ENCODE assay signal across 8 cellular contexts in genomic region chr10:132570771-132571564, GRCh38. TPM values are rescaled to one million over a fixed set of nuclear protein-coding genes. Genes with fewer than 3 reads are reported as not detected.
DNase-seq lines count a peak whose midpoint lies in the region; ATAC-seq and TF ChIP-seq lines count a peak whose summit lies in the region.

No MANE protein-coding gene starts in this region.

- H3K27ac ChIP-seq in aorta (ENCODE audit: low read depth in 1 of 2, low read length in 2 of 2), result no peak overlapping the region

- whole genome bisulfite sequencing in aorta, 2 donors, result 87 to 91% methylated on average over 25 of the region's 25 CpGs

- H3K4me1 Mint-ChIP-seq in chondrocyte (ENCODE audit: low read depth), result no peaks in the 10 kb centered on the region
- H3K4me1 Mint-ChIP-seq in activated T-helper 1 cell treated with anti-CD3 and anti-CD28 coated beads, Interleukin-12 subunit alpha, Interleukin-12 subunit beta, Interleukin-2, Interleukin-4 antibody, amounts not matched to agents 30 ng/mL and 10 ng/mL and 1 ng/mL, durations not matched to agents 14 hours and 24 hours and 36 hours (ENCODE audit: low read depth), result peaks cover 18% of the 10 kb centered on the region

- peaks cover 0 to 2% of the 10 kb centered on the region in 2 donors for H3K4me1 ChIP-seq in aorta (ENCODE audit: control insufficient read depth in 1 of 2, insufficient read depth in 2 of 2, low read length in 2 of 2)

- no peaks in the 10 kb centered on the region for H3K27me3 Mint-ChIP-seq in chondrocyte (ENCODE audit: low read depth)
- peaks cover 7% of the 10 kb centered on the region for H3K27me3 Mint-ChIP-seq in activated T-helper 1 cell treated with anti-CD3 and anti-CD28 coated beads, Interleukin-12 subunit alpha, Interleukin-12 subunit beta, Interleukin-2, Interleukin-4 antibody, amounts not matched to agents 30 ng/mL and 10 ng/mL and 1 ng/mL, durations not matched to agents 14 hours and 24 hours and 36 hours (ENCODE audit: insufficient read depth)

- H3K4me3 ChIP-seq in aorta (ENCODE audit: low read length in 2 of 2), result no peak overlapping the region

- TF ChIP-seq EP300 in Ishikawa (IDR thresholded peaks at IDR 0.05; ENCODE audit: borderline replicate concordance), result peak; percentile 65; the same call in 1 of the 2 replicates

- no peak overlapping the region for H3K4me3 Mint-ChIP-seq in chondrocyte (ENCODE audit: unreplicated experiment)
- H3K4me3 Mint-ChIP-seq in activated T-helper 1 cell treated with anti-CD3 and anti-CD28 coated beads, Interleukin-12 subunit alpha, Interleukin-12 subunit beta, Interleukin-2, Interleukin-4 antibody, amounts not matched to agents 30 ng/mL and 10 ng/mL and 1 ng/mL, durations not matched to agents 14 hours and 24 hours and 36 hours, result no peak overlapping the region

- intact Hi-C loops in aorta (cut with DNase I), result no loop called here
- intact Hi-C loops in activated T-helper 1 cell treated with anti-CD3 and anti-CD28 coated beads, Interleukin-12 subunit alpha, Interleukin-12 subunit beta, Interleukin-2, Interleukin-4 antibody, amounts not matched to agents 30 ng/mL and 10 ng/mL and 1 ng/mL, durations not matched to agents 14 hours and 24 hours and 36 hours (cut with micrococcal nuclease), result no loop called here

- ATAC-seq in GM18508 (IDR thresholded peaks at IDR 0.05; ENCODE audit: insufficient read depth, unreplicated experiment) (peak; percentile 31), GM21737 (IDR thresholded peaks at IDR 0.05; ENCODE audit: unreplicated experiment) (peak; percentile 38), aorta (ENCODE audit: low FRiP score) (peak; percentile 19)

- DNase-seq in chondrocyte (ENCODE audit: low spot score) (peak; percentile 78), aorta (peak; percentile 61 to 73), activated gamma-delta T cell (lab: John Stamatoyannopoulos, UW) (no peak), OCI-M2 (lab: John Stamatoyannopoulos, UW; ENCODE audit: unreplicated experiment) (no peak)
- no peak for DNase-seq in activated T-helper 1 cell treated with anti-CD3 and anti-CD28 coated beads, Interleukin-12 subunit alpha, Interleukin-12 subunit beta, Interleukin-2, Interleukin-4 antibody, amounts not matched to agents 30 ng/mL and 10 ng/mL and 1 ng/mL, durations not matched to agents 14 hours and 24 hours and 36 hours (ENCODE audit: low spot score)

- no peaks in the 10 kb centered on the region for H3K36me3 ChIP-seq in aorta (ENCODE audit: control insufficient read depth in 1 of 2, insufficient read depth in 2 of 2, low read length in 1 of 2)

- TF ChIP-seq CTCF in chondrocyte (IDR thresholded peaks at IDR 0.05), result no peak

- H3K9me3 Mint-ChIP-seq in chondrocyte (ENCODE audit: low read depth), result no peaks in the 10 kb centered on the region
- H3K9me3 Mint-ChIP-seq in activated T-helper 1 cell treated with anti-CD3 and anti-CD28 coated beads, Interleukin-12 subunit alpha, Interleukin-12 subunit beta, Interleukin-2, Interleukin-4 antibody, amounts not matched to agents 30 ng/mL and 10 ng/mL and 1 ng/mL, durations not matched to agents 14 hours and 24 hours and 36 hours, result no peaks in the 10 kb centered on the region

- H3K9me3 ChIP-seq in aorta (ENCODE audit: control insufficient read depth, low read length), result no peaks in the 10 kb centered on the region

- H3K36me3 Mint-ChIP-seq in chondrocyte (ENCODE audit: low read depth), result no peaks in the 10 kb centered on the region
- H3K36me3 Mint-ChIP-seq in activated T-helper 1 cell treated with anti-CD3 and anti-CD28 coated beads, Interleukin-12 subunit alpha, Interleukin-12 subunit beta, Interleukin-2, Interleukin-4 antibody, amounts not matched to agents 30 ng/mL and 10 ng/mL and 1 ng/mL, durations not matched to agents 14 hours and 24 hours and 36 hours (ENCODE audit: low read depth), result no peaks in the 10 kb centered on the region

- H3K27ac Mint-ChIP-seq in chondrocyte (ENCODE audit: unreplicated experiment), result no peak overlapping the region
- H3K27ac Mint-ChIP-seq in activated T-helper 1 cell treated with anti-CD3 and anti-CD28 coated beads, Interleukin-12 subunit alpha, Interleukin-12 subunit beta, Interleukin-2, Interleukin-4 antibody, amounts not matched to agents 30 ng/mL and 10 ng/mL and 1 ng/mL, durations not matched to agents 14 hours and 24 hours and 36 hours, result no peak overlapping the region

- H3K27me3 ChIP-seq in aorta (ENCODE audit: control insufficient read depth in 1 of 2, insufficient read depth in 2 of 2, low read length in 1 of 2), result no peaks in the 10 kb centered on the region

- TF ChIP-seq RAD21 in Ishikawa (IDR thresholded peaks at IDR 0.05; ENCODE audit: low read depth), result no peak; the same call in 1 of the 2 replicates

TF ChIP-seq in Ishikawa, 13 proteins besides CTCF, POLR2A, EP300 and RAD21:
- TF ChIP-seq TCF12 (IDR thresholded peaks at IDR 0.05; ENCODE audit: low read depth) (peak; percentile 49; the same call in 1 of the 2 replicates), NFIC (IDR thresholded peaks at IDR 0.05) (no peak), ZBTB7A (IDR thresholded peaks at IDR 0.05; ENCODE audit: low read depth) (0 out of 2 replicates have a peak, but pooled peaks have one; percentile 38), MAX (IDR thresholded peaks at IDR 0.05) (peak; percentile 74), CEBPB (IDR thresholded peaks at IDR 0.05) (no peak), FOXM1 (IDR thresholded peaks at IDR 0.05; ENCODE audit: borderline replicate concordance, low read depth) (no peak), CREB1 (IDR thresholded peaks at IDR 0.05; ENCODE audit: low read depth) (no peak), TEAD4 (IDR thresholded peaks at IDR 0.05) (peak; percentile 25; the same call in 1 of the 2 replicates), EGR1 (IDR thresholded peaks at IDR 0.05) (no peak), TAF1 (IDR thresholded peaks at IDR 0.05; ENCODE audit: low read depth) (no peak), REST (IDR thresholded peaks at IDR 0.05; ENCODE audit: low read depth) (no peak), YY1 (IDR thresholded peaks at IDR 0.05; ENCODE audit: low read depth) (no peak)
- TF ChIP-seq, protein P1, sequence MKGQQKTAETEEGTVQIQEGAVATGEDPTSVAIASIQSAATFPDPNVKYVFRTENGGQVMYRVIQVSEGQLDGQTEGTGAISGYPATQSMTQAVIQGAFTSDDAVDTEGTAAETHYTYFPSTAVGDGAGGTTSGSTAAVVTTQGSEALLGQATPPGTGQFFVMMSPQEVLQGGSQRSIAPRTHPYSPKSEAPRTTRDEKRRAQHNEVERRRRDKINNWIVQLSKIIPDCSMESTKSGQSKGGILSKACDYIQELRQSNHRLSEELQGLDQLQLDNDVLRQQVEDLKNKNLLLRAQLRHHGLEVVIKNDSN (IDR thresholded peaks at IDR 0.05), result peak; percentile 6

RNA-seq across cellular contexts. Expression of gene INPP5A, which starts 33.4 kb away (rescaled TPM):
- total RNA-seq in chondrocyte, result 29.5 to 40.6 TPM (median 40.1 TPM) in 3 replicates
- 100 to 1,000 TPM in 1 of 2 donors, 10 to 100 TPM in 1; 66.4 to 112 TPM for total RNA-seq in aorta
- 10 to 100 TPM; 37.7 to 43.4 TPM for polyA plus RNA-seq in aorta
- total RNA-seq in activated T-helper 1 cell treated with anti-CD3 and anti-CD28 coated beads, Interleukin-12 subunit alpha, Interleukin-12 subunit beta, Interleukin-2, Interleukin-4 antibody, amounts not matched to agents 30 ng/mL and 10 ng/mL and 1 ng/mL, durations not matched to agents 14 hours and 24 hours and 36 hours, result 11.1 and 13.4 TPM in 2 replicates

Comparison
In these comparisons a context has a peak if more than half of its experiments do, and no peak if none do; other contexts are left out.
1. DNase-seq: peak in chondrocyte (single experiment) and aorta (2 of 2); none in activated gamma-delta T cell (single experiment), OCI-M2 (single experiment) and activated T-helper 1 cell treated with anti-CD3 and anti-CD28 coated beads, Interleukin-12 subunit alpha, Interleukin-12 subunit beta, Interleukin-2, Interleukin-4 antibody, amounts not matched to agents 30 ng/mL and 10 ng/mL and 1 ng/mL, durations not matched to agents 14 hours and 24 hours and 36 hours (single experiment).
2. Peak in every context shown above with its lines, with median percentiles within 50 percentile points of each other: ATAC-seq.